ENCODE assay signal across 19 cellular contexts in genomic region chr13:112721198-112722104, GRCh38. TPM values are rescaled to one million over a fixed set of nuclear protein-coding genes. Genes with fewer than 3 reads are reported as not detected.
DNase-seq lines count a peak whose midpoint lies in the region; ATAC-seq and TF ChIP-seq lines count a peak whose summit lies in the region.
"Had no signal": no experiment of that assay in that cellular context is flagged by ENCODE, and none has a peak within 500 bp of the region (broad histone marks: within the 10 kb centered on the region; RNA-seq: fewer than 3 reads in every experiment).

No MANE protein-coding gene starts in this region.

- H3K4me3 ChIP-seq in neural progenitor cell (no peak overlapping the region), vagina (no peak overlapping the region)
- H3K4me3 ChIP-seq: suprapubic skin had no signal

- peaks cover 18% of the 10 kb centered on the region for H3K79me2 ChIP-seq in neural progenitor cell (ENCODE audit: low read depth)

- no peak overlapping the region for H3K27ac ChIP-seq in neural progenitor cell
- peak overlapping the region; percentile 57 for H3K27ac ChIP-seq in vagina
- H3K27ac ChIP-seq: suprapubic skin had no signal

- H4K20me1 ChIP-seq in neural progenitor cell (ENCODE audit: low read depth): peaks cover 26% of the 10 kb centered on the region

- H3K4me2 ChIP-seq in neural progenitor cell: no peak overlapping the region

- no peak for TF ChIP-seq CTCF in neural progenitor cell (IDR thresholded peaks at IDR 0.05)
- no peak for TF ChIP-seq CTCF in vagina (IDR thresholded peaks at IDR 0.05)

- no peak overlapping the region for H3K4me3 Mint-ChIP-seq in neural progenitor cell
- H3K4me3 Mint-ChIP-seq: activated T-helper 1 cell treated with anti-CD3 and anti-CD28 coated beads, Interleukin-12 subunit alpha, Interleukin-12 subunit beta, Interleukin-2, Interleukin-4 antibody, amounts not matched to agents 30 ng/mL and 10 ng/mL and 1 ng/mL, durations not matched to agents 14 hours and 24 hours and 36 hours; naive thymus-derived CD8-positive, alpha-beta T cell; T-helper 17 cell had no signal

- peak; percentile 49 for DNase-seq in cardiac septum (ENCODE audit: low spot score)
- DNase-seq in Right ventricle myocardium inferior (ENCODE audit: missing footprints): no peak
- peak; percentile 29 for DNase-seq in left ventricle myocardium superior
- no peak for DNase-seq in neural progenitor cell (ENCODE audit: low spot score)
- DNase-seq in vagina (ENCODE audit: extremely low spot score in 2 of 2): no peak
- no peak for DNase-seq in amygdala (lab: John Stamatoyannopoulos, UW)
- no peak for DNase-seq in NCI-H82 treated with DMSO at 0.1 percent for 48 hours (lab: John Stamatoyannopoulos, UW; ENCODE audit: unreplicated experiment)
- DNase-seq: activated CD4-positive, alpha-beta T cell treated with anti-CD3 and anti-CD28 coated beads for 48 hours; aorta; COR-L47; effector CD8-positive, alpha-beta T cell; foreskin melanocyte; GF-D8; naive thymus-derived CD8-positive, alpha-beta T cell; NCI-H1092; T-helper 17 cell had no signal

- intact Hi-C loops in cardiac septum (cut with DNase I): loop anchor here (2.0 kb wide), 1 partner anchor 49 kb away; no protein-coding TSS in a partner anchor
- intact Hi-C loops in Right ventricle myocardium inferior (cut with DNase I): no loop called here
- intact Hi-C loops in left ventricle myocardium superior (cut with micrococcal nuclease): no loop called here
- intact Hi-C loops in vagina (cut with DNase I): no loop called here

- no peaks in the 10 kb centered on the region for H3K36me3 ChIP-seq in neural progenitor cell
- no peaks in the 10 kb centered on the region for H3K36me3 ChIP-seq in vagina

- no peak overlapping the region for H2AFZ ChIP-seq in neural progenitor cell (replicated peaks)

- H3K27ac Mint-ChIP-seq in neural progenitor cell: peak overlapping the region; percentile 87
- H3K27ac Mint-ChIP-seq: activated T-helper 1 cell treated with anti-CD3 and anti-CD28 coated beads, Interleukin-12 subunit alpha, Interleukin-12 subunit beta, Interleukin-2, Interleukin-4 antibody, amounts not matched to agents 30 ng/mL and 10 ng/mL and 1 ng/mL, durations not matched to agents 14 hours and 24 hours and 36 hours had no signal

- H3K4me1 Mint-ChIP-seq in neural progenitor cell: peaks cover 38% of the 10 kb centered on the region

- H3K9me3 ChIP-seq in neural progenitor cell (ENCODE audit: low read depth) (no peaks in the 10 kb centered on the region), vagina (no peaks in the 10 kb centered on the region)
- H3K9me3 ChIP-seq: suprapubic skin had no signal

- H3K27me3 ChIP-seq in neural progenitor cell (no peaks in the 10 kb centered on the region), vagina (no peaks in the 10 kb centered on the region)
- H3K27me3 ChIP-seq: suprapubic skin had no signal

- peaks cover 16% of the 10 kb centered on the region for H3K4me1 ChIP-seq in neural progenitor cell
- peaks cover 16% of the 10 kb centered on the region for H3K4me1 ChIP-seq in vagina

- H3K27me3 Mint-ChIP-seq in neural progenitor cell (ENCODE audit: insufficient read depth, low read depth): peaks cover under 1% of the 10 kb centered on the region
- H3K27me3 Mint-ChIP-seq: naive thymus-derived CD8-positive, alpha-beta T cell; T-helper 17 cell had no signal

- peaks cover 18% of the 10 kb centered on the region for H3K36me3 Mint-ChIP-seq in neural progenitor cell

- TF ChIP-seq POLR2A in vagina (IDR thresholded peaks at IDR 0.05): no peak

- peaks cover 5% of the 10 kb centered on the region for H3K9me3 Mint-ChIP-seq in neural progenitor cell
- H3K9me3 Mint-ChIP-seq: activated T-helper 1 cell treated with anti-CD3 and anti-CD28 coated beads, Interleukin-12 subunit alpha, Interleukin-12 subunit beta, Interleukin-2, Interleukin-4 antibody, amounts not matched to agents 30 ng/mL and 10 ng/mL and 1 ng/mL, durations not matched to agents 14 hours and 24 hours and 36 hours; naive thymus-derived CD8-positive, alpha-beta T cell had no signal

- ATAC-seq in Right ventricle myocardium inferior: no peak
- no peak for ATAC-seq in left ventricle myocardium superior
- no peak for ATAC-seq in GM19351 (IDR thresholded peaks at IDR 0.05; ENCODE audit: unreplicated experiment)
- ATAC-seq: naive thymus-derived CD8-positive, alpha-beta T cell; T-helper 17 cell had no signal

- H3F3A ChIP-seq in neural progenitor cell (ENCODE audit: low read depth): peaks cover 6% of the 10 kb centered on the region

- no peak overlapping the region for H3K9ac ChIP-seq in neural progenitor cell

RNA-seq across cellular contexts. Expression of gene ATP11A, which starts 31.6 kb away (rescaled TPM):
- total RNA-seq in cardiac septum (96.5 TPM), Right ventricle myocardium inferior (89.9 TPM), left ventricle myocardium superior (102 TPM), neural progenitor cell (ENCODE audit: low replicate concordance) (12.6 and 17.6 TPM in 2 replicates), vagina (33.4 TPM)

Comparison
In these comparisons a context has a peak if more than half of its experiments do, and no peak if none do; other contexts are left out.
1. DNase-seq: peak in cardiac septum (single experiment) and left ventricle myocardium superior (single experiment); none in Right ventricle myocardium inferior (single experiment), neural progenitor cell (single experiment), vagina (0 of 2), amygdala (0 of 56) and NCI-H82 treated with DMSO at 0.1 percent for 48 hours (single experiment).